4 cellular contexts compared by ENCODE assay signal in the genomic region with DNA sequence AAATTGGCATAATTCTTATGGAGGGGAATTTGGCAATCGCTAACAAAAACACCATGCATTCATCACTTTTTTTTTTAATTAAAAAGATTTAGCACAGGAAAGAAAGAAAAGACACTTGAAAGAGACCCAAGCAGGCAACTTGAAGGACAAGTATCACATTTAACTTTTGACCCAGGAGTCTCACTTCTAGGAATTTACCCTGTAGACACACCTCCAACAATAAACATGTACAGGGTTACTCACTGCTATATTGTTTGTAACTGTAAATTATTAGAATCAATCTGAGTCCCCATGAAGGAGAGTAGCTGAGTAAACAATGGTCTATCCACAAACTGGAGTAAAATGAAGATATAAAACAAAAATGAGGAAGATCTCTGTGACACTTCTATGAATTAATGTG.
"Had no signal": no experiment of that assay in that cellular context is flagged by ENCODE, and none has a peak within 500 bp of the region (broad histone marks: within the 10 kb centered on the region; RNA-seq: fewer than 3 reads in every experiment).

No MANE protein-coding gene starts in this region.

- H3K9me3 Mint-ChIP-seq: GM23338, H9 had no signal

- DNase-seq: H9, HCEC 1CT, IMR-90 had no signal

- H3K4me3 Mint-ChIP-seq: GM23338, H9 had no signal

- H3K4me1 Mint-ChIP-seq: GM23338, H9 had no signal

- H3K27ac Mint-ChIP-seq: GM23338, H9 had no signal

- ATAC-seq: GM23338 had no signal
